ENCODE assay signal across 10 cellular contexts in the genomic region with DNA sequence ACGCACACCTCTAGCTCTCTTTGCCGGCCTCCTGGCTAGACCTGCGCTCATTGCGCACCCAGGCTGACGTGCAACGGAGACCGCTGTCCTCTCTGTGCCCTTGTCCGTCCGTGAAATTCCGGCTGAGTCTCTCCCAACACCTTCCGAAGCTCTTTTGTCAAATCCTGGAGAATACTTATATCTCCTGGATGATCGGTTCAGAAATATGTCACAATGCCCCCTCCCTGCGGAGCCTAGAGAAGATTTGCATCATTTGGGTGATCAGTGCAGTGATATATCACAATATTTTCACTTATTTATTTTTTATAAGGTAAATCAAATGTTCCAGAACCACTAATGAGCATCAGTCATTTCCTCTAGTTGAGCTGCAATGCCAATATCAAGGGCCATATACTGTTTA.
DNase-seq lines count a peak whose midpoint lies in the region; ATAC-seq, FAIRE-seq and TF ChIP-seq lines count a peak whose summit lies in the region.
"Had no signal": no experiment of that assay in that cellular context is flagged by ENCODE, and none has a peak within 500 bp of the region (broad histone marks: within the 10 kb centered on the region; RNA-seq: fewer than 3 reads in every experiment).

No MANE protein-coding gene starts in this region.

- no peak for TF ChIP-seq EP300 in A549 (IDR thresholded peaks at IDR 0.05)

- TF ChIP-seq CTCF in A549 (IDR thresholded peaks at IDR 0.05): no peak
- no peak for TF ChIP-seq CTCF in GM20000 (IDR thresholded peaks at IDR 0.05; ENCODE audit: extremely low read depth, missing control alignments)
- TF ChIP-seq CTCF in bronchial epithelial cell (IDR thresholded peaks at IDR 0.05; ENCODE audit: insufficient read depth, low read length, severe bottlenecking): no peak
- no peak for TF ChIP-seq CTCF in left lung (IDR thresholded peaks at IDR 0.05)

- no peaks in the 10 kb centered on the region for H3K27me3 ChIP-seq in bronchial epithelial cell (ENCODE audit: control insufficient read depth, insufficient read depth, low read length)
- H3K27me3 ChIP-seq in left lung: no peaks in the 10 kb centered on the region
- H3K27me3 ChIP-seq: upper lobe of right lung had no signal

- no peak overlapping the region for H3K4me2 ChIP-seq in A549

- TF ChIP-seq POLR2A in A549 (IDR thresholded peaks at IDR 0.05; ENCODE audit: low read length): no peak

- no peaks in the 10 kb centered on the region for H3K9me3 ChIP-seq in A549
- no peaks in the 10 kb centered on the region for H3K9me3 ChIP-seq in left lung
- H3K9me3 ChIP-seq: upper lobe of right lung had no signal

- TF ChIP-seq RAD21 in A549 (conservative IDR thresholded peaks at IDR 0.05 in 1 of 2, IDR thresholded peaks at IDR 0.05 in 1 of 2): no peak

- CTCF ChIA-PET in A549 (lab: Yijun Ruan, JAX): no interaction called here

- peak; percentile 65 for FAIRE-seq in A549 (lab: Jason Lieb, UNC)
- no peak for FAIRE-seq in bronchial epithelial cell (lab: Jason Lieb, UNC)
- FAIRE-seq: GM19239 had no signal

- WGBS in A549 (ENCODE audit: missing lambda C conversion rate): 36% methylated on average over 13 of the region's 13 CpGs

- ATAC-seq in A549 (no peak), left lung (no peak)
- ATAC-seq: upper lobe of right lung had no signal

- POLR2A ChIA-PET in A549 (lab: Yijun Ruan, JAX): no interaction called here

- intact Hi-C loops in left lung (cut with DNase I): no loop called here

- H3K36me3 ChIP-seq in bronchial epithelial cell (ENCODE audit: control insufficient read depth, insufficient read depth, low read length): no peaks in the 10 kb centered on the region
- H3K36me3 ChIP-seq in left lung: no peaks in the 10 kb centered on the region
- H3K36me3 ChIP-seq: upper lobe of right lung had no signal

- DNase-seq in A549 (ENCODE audit: low read depth in 1 of 2, low spot score in 1 of 2) (peak in 1 of 2 experiments; percentile 8), GM20000 (ENCODE audit: low spot score) (peak; percentile 42), bronchial epithelial cell (ENCODE audit: low read depth) (peak; percentile 18), left lung (peak; percentile 32 to 34), COR-L47 (lab: John Stamatoyannopoulos, UW) (no peak), NCI-H2171 (lab: John Stamatoyannopoulos, UW) (no peak), substantia nigra (lab: John Stamatoyannopoulos, UW) (no peak), UCSD-AML1 (lab: John Stamatoyannopoulos, UW; ENCODE audit: unreplicated experiment) (no peak)
- DNase-seq: upper lobe of right lung had no signal

- no peak overlapping the region for H3K4me3 ChIP-seq in A549
- H3K4me3 ChIP-seq in bronchial epithelial cell (ENCODE audit: low read depth, low read length): no peak overlapping the region
- H3K4me3 ChIP-seq in left lung: no peak overlapping the region
- H3K4me3 ChIP-seq: upper lobe of right lung had no signal

- no peak overlapping the region for H3K27ac ChIP-seq in A549
- H3K27ac ChIP-seq in left lung: no peak overlapping the region
- H3K27ac ChIP-seq in substantia nigra (ENCODE audit: low read depth, low read length, poor library complexity, severe bottlenecking): no peak overlapping the region
- H3K27ac ChIP-seq: upper lobe of right lung had no signal

- H3K4me1 ChIP-seq in A549: no peaks in the 10 kb centered on the region
- H3K4me1 ChIP-seq in left lung: no peaks in the 10 kb centered on the region
- H3K4me1 ChIP-seq: upper lobe of right lung had no signal

TF ChIP-seq in A549, 52 proteins besides CTCF, POLR2A, EP300 and RAD21:
- TF ChIP-seq JUN (IDR thresholded peaks at IDR 0.05) (no peak), CHD4 (IDR thresholded peaks at IDR 0.05; ENCODE audit: borderline replicate concordance) (no peak), NFE2L2 (conservative IDR thresholded peaks at IDR 0.05; ENCODE audit: low read length) (no peak), RCOR1 (IDR thresholded peaks at IDR 0.05; ENCODE audit: low read depth, low read length) (no peak), HOXA7 (CRISPR knock-in tag; IDR thresholded peaks at IDR 0.05) (no peak), CBX2 (IDR thresholded peaks at IDR 0.05; ENCODE audit: borderline replicate concordance, low read depth) (no peak), GATA3 (IDR thresholded peaks at IDR 0.05; ENCODE audit: borderline replicate concordance) (no peak), CBX8 (IDR thresholded peaks at IDR 0.05) (no peak), CHD2 (IDR thresholded peaks at IDR 0.05; ENCODE audit: low read length, partially characterized antibody) (no peak), HOXB5 (CRISPR knock-in tag; IDR thresholded peaks at IDR 0.05) (no peak), MAX (IDR thresholded peaks at IDR 0.05) (no peak), KDM1A (IDR thresholded peaks at IDR 0.05; ENCODE audit: low read depth) (no peak), TFCP2L1 (CRISPR knock-in tag; IDR thresholded peaks at IDR 0.05) (no peak)
- TF ChIP-seq, protein P1, sequence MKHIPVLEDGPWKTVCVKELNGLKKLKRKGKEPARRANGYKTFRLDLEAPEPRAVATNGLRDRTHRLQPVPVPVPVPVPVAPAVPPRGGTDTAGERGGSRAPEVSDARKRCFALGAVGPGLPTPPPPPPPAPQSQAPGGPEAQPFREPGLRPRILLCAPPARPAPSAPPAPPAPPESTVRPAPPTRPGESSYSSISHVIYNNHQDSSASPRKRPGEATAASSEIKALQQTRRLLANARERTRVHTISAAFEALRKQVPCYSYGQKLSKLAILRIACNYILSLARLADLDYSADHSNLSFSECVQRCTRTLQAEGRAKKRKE (CRISPR knock-in tag; IDR thresholded peaks at IDR 0.05; ENCODE audit: low read depth): no peak
- TF ChIP-seq, protein P2, sequence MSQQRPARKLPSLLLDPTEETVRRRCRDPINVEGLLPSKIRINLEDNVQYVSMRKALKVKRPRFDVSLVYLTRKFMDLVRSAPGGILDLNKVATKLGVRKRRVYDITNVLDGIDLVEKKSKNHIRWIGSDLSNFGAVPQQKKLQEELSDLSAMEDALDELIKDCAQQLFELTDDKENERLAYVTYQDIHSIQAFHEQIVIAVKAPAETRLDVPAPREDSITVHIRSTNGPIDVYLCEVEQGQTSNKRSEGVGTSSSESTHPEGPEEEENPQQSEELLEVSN (IDR thresholded peaks at IDR 0.05; ENCODE audit: borderline replicate concordance, low read depth): no peak

Comparison
In these comparisons a context has a peak if more than half of its experiments do, and no peak if none do; other contexts are left out.
1. DNase-seq: peak in GM20000 (single experiment), bronchial epithelial cell (single experiment) and left lung (2 of 2); none in COR-L47 (single experiment), NCI-H2171 (single experiment), substantia nigra (0 of 49) and UCSD-AML1 (single experiment).